9 cellular contexts compared by ENCODE assay signal in genomic region chr2:163348843-163349395, GRCh38.
DNase-seq lines count a peak whose midpoint lies in the region; ATAC-seq and TF ChIP-seq lines count a peak whose summit lies in the region.
"Had no signal": no experiment of that assay in that cellular context is flagged by ENCODE, and none has a peak within 500 bp of the region (broad histone marks: within the 10 kb centered on the region; RNA-seq: fewer than 3 reads in every experiment).

No MANE protein-coding gene starts in this region.

- H3K4me3 ChIP-seq in NT2/D1 (ENCODE audit: insufficient read length, low read depth) = peak overlapping the region; percentile 25
- peak overlapping the region in 3 of 4 donors; percentile 35 to 58 (median 40) for H3K4me3 ChIP-seq in esophagus squamous epithelium
- H3K4me3 ChIP-seq in neural progenitor cell = peak overlapping the region; percentile 13

- peaks cover 29% of the 10 kb centered on the region for H3F3A ChIP-seq in neural progenitor cell (ENCODE audit: low read depth)

- 73 to 78% methylated on average over 9 of the region's 9 CpGs for WGBS in esophagus squamous epithelium, 2 donors

- no peaks in the 10 kb centered on the region for H3K9me3 Mint-ChIP-seq in neural progenitor cell
- H3K9me3 Mint-ChIP-seq in natural killer cell treated with Interleukin-12 subunit alpha and Interleukin-12 subunit beta and Interleukin-15 and Interleukin-18, amount 100 ng/mL, for 72 hours = peaks cover 4% of the 10 kb centered on the region

- H3K36me3 Mint-ChIP-seq in neural progenitor cell = no peaks in the 10 kb centered on the region
- no peaks in the 10 kb centered on the region for H3K36me3 Mint-ChIP-seq in natural killer cell treated with Interleukin-12 subunit alpha and Interleukin-12 subunit beta and Interleukin-15 and Interleukin-18, amount 100 ng/mL, for 72 hours

- intact Hi-C loops in esophagus squamous epithelium (cut with DNase I) = no loop called here

- H3K27me3 ChIP-seq in NT2/D1 (ENCODE audit: insufficient read depth, insufficient read length) (no peaks in the 10 kb centered on the region), esophagus squamous epithelium (no peaks in the 10 kb centered on the region), neural progenitor cell (no peaks in the 10 kb centered on the region)

- H3K4me2 ChIP-seq in neural progenitor cell = peak overlapping the region; percentile 61

- no peak for TF ChIP-seq CTCF in esophagus squamous epithelium (IDR thresholded peaks at IDR 0.05)
- no peak for TF ChIP-seq CTCF in neural progenitor cell (IDR thresholded peaks at IDR 0.05)

- H3K9me3 ChIP-seq in NT2/D1 (ENCODE audit: insufficient read depth, low read length) = no peaks in the 10 kb centered on the region
- H3K9me3 ChIP-seq in esophagus squamous epithelium = no peaks in the 10 kb centered on the region
- H3K9me3 ChIP-seq in neural progenitor cell (ENCODE audit: low read depth) = no peaks in the 10 kb centered on the region

- H4K20me1 ChIP-seq in neural progenitor cell (ENCODE audit: low read depth) = no peaks in the 10 kb centered on the region

- peak; percentile 83 for DNase-seq in CD1c-positive myeloid dendritic cell (ENCODE audit: extremely low spot score)
- no peak for DNase-seq in NT2/D1 (ENCODE audit: low read depth, low spot score)
- DNase-seq in esophagus squamous epithelium (lab: John Stamatoyannopoulos, UW) = no peak
- peak; percentile 42 for DNase-seq in neural progenitor cell (ENCODE audit: low spot score)
- no peak for DNase-seq in DMS153 (lab: John Stamatoyannopoulos, UW)
- no peak for DNase-seq in natural killer cell treated with Interleukin-12 subunit alpha and Interleukin-12 subunit beta and Interleukin-15 and Interleukin-18, amount 100 ng/mL, for 72 hours (ENCODE audit: low spot score)
- DNase-seq: activated T-cell treated with anti-CD3 and anti-CD28 coated beads, Interleukin-2, amount 50 U/mL, for 72 hours had no signal

- no peak for ATAC-seq in GM18907 (IDR thresholded peaks at IDR 0.05; ENCODE audit: unreplicated experiment)
- no peak for ATAC-seq in HG02763 (IDR thresholded peaks at IDR 0.05; ENCODE audit: unreplicated experiment)
- ATAC-seq in natural killer cell treated with Interleukin-12 subunit alpha and Interleukin-12 subunit beta and Interleukin-15 and Interleukin-18, amount 100 ng/mL, for 72 hours = no peak
- ATAC-seq: activated T-cell treated with anti-CD3 and anti-CD28 coated beads, Interleukin-2, amount 50 U/mL, for 72 hours had no signal

- H3K4me1 Mint-ChIP-seq in neural progenitor cell = peaks cover 53% of the 10 kb centered on the region
- H3K4me1 Mint-ChIP-seq in natural killer cell treated with Interleukin-12 subunit alpha and Interleukin-12 subunit beta and Interleukin-15 and Interleukin-18, amount 100 ng/mL, for 72 hours (ENCODE audit: low read depth in 2 of 2) = no peaks in the 10 kb centered on the region

- TF ChIP-seq POLR2A in esophagus squamous epithelium (IDR thresholded peaks at IDR 0.05) = no peak

- H3K4me1 ChIP-seq in NT2/D1 (ENCODE audit: insufficient read depth, insufficient read length) = no peaks in the 10 kb centered on the region
- H3K4me1 ChIP-seq in esophagus squamous epithelium = peaks cover 0 to 11% (median 7%) of the 10 kb centered on the region in 3 donors
- H3K4me1 ChIP-seq in neural progenitor cell = peaks cover 61% of the 10 kb centered on the region

- H3K4me3 Mint-ChIP-seq in neural progenitor cell = peak overlapping the region; percentile 81
- H3K4me3 Mint-ChIP-seq in natural killer cell treated with Interleukin-12 subunit alpha and Interleukin-12 subunit beta and Interleukin-15 and Interleukin-18, amount 100 ng/mL, for 72 hours = no peak overlapping the region

- H2AFZ ChIP-seq in neural progenitor cell (replicated peaks) = peak overlapping the region; percentile 52

- H3K27me3 Mint-ChIP-seq in neural progenitor cell (ENCODE audit: insufficient read depth, low read depth) = no peaks in the 10 kb centered on the region
- peaks cover 0 to 5% of the 10 kb centered on the region in 2 donors for H3K27me3 Mint-ChIP-seq in natural killer cell treated with Interleukin-12 subunit alpha and Interleukin-12 subunit beta and Interleukin-15 and Interleukin-18, amount 100 ng/mL, for 72 hours

- H3K27ac ChIP-seq in esophagus squamous epithelium (peak overlapping the region; percentile 15 to 75 (median 60)), neural progenitor cell (peak overlapping the region; percentile 93)

- H3K27ac Mint-ChIP-seq in neural progenitor cell = peak overlapping the region; percentile 100
- H3K27ac Mint-ChIP-seq in natural killer cell treated with Interleukin-12 subunit alpha and Interleukin-12 subunit beta and Interleukin-15 and Interleukin-18, amount 100 ng/mL, for 72 hours = no peak overlapping the region
- H3K27ac Mint-ChIP-seq: activated T-cell treated with anti-CD3 and anti-CD28 coated beads, Interleukin-2, amount 50 U/mL, for 72 hours had no signal

- H3K36me3 ChIP-seq in NT2/D1 (ENCODE audit: insufficient read depth, insufficient read length, low read length) = no peaks in the 10 kb centered on the region
- H3K36me3 ChIP-seq in esophagus squamous epithelium = no peaks in the 10 kb centered on the region
- no peaks in the 10 kb centered on the region for H3K36me3 ChIP-seq in neural progenitor cell

- H3K9ac ChIP-seq in NT2/D1 (ENCODE audit: insufficient read length, low read depth) (no peak overlapping the region), neural progenitor cell (no peak overlapping the region)

- no peaks in the 10 kb centered on the region for H3K79me2 ChIP-seq in neural progenitor cell (ENCODE audit: low read depth)

Comparison
In these comparisons a context has a peak if more than half of its experiments do, and no peak if none do; other contexts are left out.
1. DNase-seq: peak in CD1c-positive myeloid dendritic cell (single experiment) and neural progenitor cell (single experiment); none in NT2/D1 (single experiment), esophagus squamous epithelium (single experiment), DMS153 (single experiment) and natural killer cell treated with Interleukin-12 subunit alpha and Interleukin-12 subunit beta and Interleukin-15 and Interleukin-18, amount 100 ng/mL, for 72 hours (single experiment).
2. Peak in every context shown above with its lines, with median percentiles within 50 percentile points of each other: H3K4me3 ChIP-seq.